In genomic region chr7:117067322-117067721, GRCh38 we compare ENCODE assay signal across 18 cellular contexts.
DNase-seq lines count a peak whose midpoint lies in the region; ATAC-seq, FAIRE-seq and TF ChIP-seq lines count a peak whose summit lies in the region.
"Had no signal": no experiment of that assay in that cellular context is flagged by ENCODE, and none has a peak within 500 bp of the region (broad histone marks: within the 10 kb centered on the region; RNA-seq: fewer than 3 reads in every experiment).

No MANE protein-coding gene starts in this region.

- H2BK15ac ChIP-seq in H9 (ENCODE audit: low read depth, low read length): no peak overlapping the region

- no peak overlapping the region for H3K14ac ChIP-seq in H9 (ENCODE audit: insufficient read depth, low read length)

- no peaks in the 10 kb centered on the region for H3K23me2 ChIP-seq in H9 (ENCODE audit: insufficient read length, low read depth, low read length, poor library complexity, severe bottlenecking)

- no peaks in the 10 kb centered on the region for H3K79me2 ChIP-seq in H9 (ENCODE audit: insufficient read depth, low read length)

- H2BK120ac ChIP-seq in H9 (ENCODE audit: low read depth, low read length, poor library complexity, severe bottlenecking): no peak overlapping the region

- no peak overlapping the region for H3K4ac ChIP-seq in H9 (ENCODE audit: low read depth, low read length)

- CTCF ChIA-PET in WTC11 (lab: Charles Lee): no interaction called here

- TF ChIP-seq CTCF in H9 (conservative IDR thresholded peaks at IDR 0.05) (no peak), WTC11 (IDR thresholded peaks at IDR 0.05) (no peak), endodermal cell (conservative IDR thresholded peaks at IDR 0.05) (no peak), tibial artery (IDR thresholded peaks at IDR 0.05) (no peak), breast epithelium (IDR thresholded peaks at IDR 0.05) (no peak)

- H3K9me3 Mint-ChIP-seq in H9 (no peaks in the 10 kb centered on the region), WTC11 (no peaks in the 10 kb centered on the region), endodermal cell (no peaks in the 10 kb centered on the region)

- WGBS in H9 (ENCODE audit: extremely low coverage, insufficient read length, low lambda C conversion rate): no CpG with 5 or more reads among the region's 1 CpG
- 84% methylated on average over 1 of the region's 1 CpG; no CpG with 5 or more reads in 1 of the 2 experiments for WGBS in endodermal cell (ENCODE audit: insufficient coverage in 1 of 2, insufficient read length in 1 of 2), 2 experiments

- no peak overlapping the region for H4K91ac ChIP-seq in H9 (ENCODE audit: insufficient read length, low read depth, low read length)

- H3K23ac ChIP-seq in H9 (ENCODE audit: insufficient read length, low read depth, low read length): no peak overlapping the region

- H3K56ac ChIP-seq in H9 (ENCODE audit: insufficient read length, low read depth, low read length): no peak overlapping the region

- H3K9me3 ChIP-seq in H9 (ENCODE audit: control insufficient read depth, low read depth, low read length) (no peaks in the 10 kb centered on the region), endodermal cell (ENCODE audit: control insufficient read depth, low read length) (no peaks in the 10 kb centered on the region), tibial artery (no peaks in the 10 kb centered on the region), breast epithelium (no peaks in the 10 kb centered on the region)

- H2BK12ac ChIP-seq in H9 (ENCODE audit: insufficient read length, low read depth, low read length): no peak overlapping the region

- POLR2A ChIA-PET in WTC11 (lab: Charles Lee): no interaction called here

- TF ChIP-seq POLR2A in breast epithelium (IDR thresholded peaks at IDR 0.05) (no peak), GM12891 (IDR thresholded peaks at IDR 0.05; ENCODE audit: low read depth, low read length) (no peak)

- no peak overlapping the region for H4K5ac ChIP-seq in H9 (ENCODE audit: insufficient read length, low read depth, low read length)

- H3T11ph ChIP-seq in H9 (ENCODE audit: low read length): no peak overlapping the region

- no peak overlapping the region for H2AK5ac ChIP-seq in H9 (ENCODE audit: insufficient read length, low read length)

- H3K18ac ChIP-seq in H9 (ENCODE audit: insufficient read length, low read depth, low read length): no peak overlapping the region

- intact Hi-C loops in tibial artery (cut with DNase I; ENCODE audit: low total_unique reads) (no loop called here), breast epithelium (cut with DNase I; ENCODE audit: low total_unique reads) (no loop called here)

- no peak for FAIRE-seq in GM12891 (lab: Jason Lieb, UNC)
- FAIRE-seq: HepG2 had no signal

- no peak for DNase-seq in H9
- no peak for DNase-seq in WTC11 (ENCODE audit: low spot score)
- no peak for DNase-seq in endodermal cell
- DNase-seq in tibial artery: no peak
- no peak for DNase-seq in breast epithelium (ENCODE audit: low spot score in 2 of 2)
- no peak for DNase-seq in GM12891 (ENCODE audit: insufficient read length, low spot score)
- no peak for DNase-seq in KBM-7
- DNase-seq: ACHN; CD4-positive, CD25-positive, alpha-beta regulatory T cell; EL; Karpas-422; NCI-H1092 treated with DMSO at 0.1 percent for 48 hours; NCI-H1694 treated with DMSO at 0.1 percent for 48 hours; NCI-H2107; NCI-H226; NCI-H524 treated with DMSO at 0.1 percent for 48 hours had no signal

- peak overlapping the region in 2 of 3 experiments; percentile 3 to 8; a peak in 2 of 7 replicates for H3K27ac Mint-ChIP-seq in H9
- H3K27ac Mint-ChIP-seq in WTC11: peak overlapping the region; percentile 15; the same call in 1 of the 2 replicates
- peak overlapping the region; percentile 22 for H3K27ac Mint-ChIP-seq in endodermal cell

- H2AFZ ChIP-seq in H9 (ENCODE audit: low read length): no peak overlapping the region

- H2BK5ac ChIP-seq in H9 (ENCODE audit: insufficient read length, low read length): no peak overlapping the region

- no peak overlapping the region for H4K8ac ChIP-seq in H9 (replicated peaks; ENCODE audit: insufficient read length, low read depth, low read length)

- H3K4me1 Mint-ChIP-seq in H9 (peaks cover 13 to 24% of the 10 kb centered on the region in 2 experiments), WTC11 (peaks cover 29% of the 10 kb centered on the region), endodermal cell (peaks cover 37% of the 10 kb centered on the region)

- no peak overlapping the region for H3K4me3 Mint-ChIP-seq in H9
- no peak overlapping the region for H3K4me3 Mint-ChIP-seq in WTC11
- H3K4me3 Mint-ChIP-seq in endodermal cell: no peak overlapping the region
- H3K4me3 Mint-ChIP-seq: CD4-positive, CD25-positive, alpha-beta regulatory T cell had no signal

- ATAC-seq in WTC11: no peak
- ATAC-seq: HepG2, Panc1 had no signal

- H3K4me2 ChIP-seq in H9 (ENCODE audit: insufficient read depth, insufficient read length, low read length): no peak overlapping the region

- no peaks in the 10 kb centered on the region for H3K27me3 ChIP-seq in H9 (ENCODE audit: insufficient read depth, low read length)
- peaks cover 28% of the 10 kb centered on the region for H3K27me3 ChIP-seq in endodermal cell (ENCODE audit: control insufficient read depth, insufficient read depth, low read length, poor library complexity, severe bottlenecking)
- H3K27me3 ChIP-seq in tibial artery: no peaks in the 10 kb centered on the region
- H3K27me3 ChIP-seq in breast epithelium: no peaks in the 10 kb centered on the region

- in situ Hi-C loops in KBM-7 (cut with MboI; ENCODE audit: low pct_unique_long_range_greater_than_20kb, low sequenced_read_pairs): no loop called here

- H3K36me3 Mint-ChIP-seq in H9 (ENCODE audit: insufficient read depth in 1 of 3, low read depth in 3 of 3) (no peaks in the 10 kb centered on the region), WTC11 (no peaks in the 10 kb centered on the region), endodermal cell (ENCODE audit: low read depth) (no peaks in the 10 kb centered on the region)
- H3K36me3 Mint-ChIP-seq: CD4-positive, CD25-positive, alpha-beta regulatory T cell had no signal

- peaks cover 4% of the 10 kb centered on the region; the same call in 1 of the 2 replicates for H3K4me1 ChIP-seq in H9 (ENCODE audit: insufficient read depth, low read length)
- peaks cover 10% of the 10 kb centered on the region for H3K4me1 ChIP-seq in endodermal cell (ENCODE audit: control insufficient read depth, insufficient read depth, low read length)
- peaks cover 0 to 80% (median 29%) of the 10 kb centered on the region in 4 donors for H3K4me1 ChIP-seq in tibial artery
- H3K4me1 ChIP-seq in breast epithelium: no peaks in the 10 kb centered on the region

- H3K27ac ChIP-seq in H9 (ENCODE audit: insufficient read length, low read depth, low read length) (no peak overlapping the region), endodermal cell (ENCODE audit: low read depth, low read length) (no peak overlapping the region), tibial artery (peak overlapping the region; percentile 42 to 53), breast epithelium (no peak overlapping the region)

- H3K9ac ChIP-seq in H9 (ENCODE audit: extremely low read depth, insufficient read length, low read length): no peak overlapping the region
- no peak overlapping the region for H3K9ac ChIP-seq in endodermal cell (ENCODE audit: extremely low read depth, low read length, poor library complexity, severe bottlenecking)

- H3K36me3 ChIP-seq in endodermal cell (ENCODE audit: control insufficient read depth, insufficient read depth, low read length) (no peaks in the 10 kb centered on the region), tibial artery (no peaks in the 10 kb centered on the region), breast epithelium (no peaks in the 10 kb centered on the region)

- no peaks in the 10 kb centered on the region for H4K20me1 ChIP-seq in H9 (ENCODE audit: control insufficient read depth, insufficient read depth, insufficient read length)

- H3K4me3 ChIP-seq in endodermal cell (ENCODE audit: low read length) (no peak overlapping the region), tibial artery (no peak overlapping the region), breast epithelium (no peak overlapping the region)

- H3K79me1 ChIP-seq in H9 (ENCODE audit: insufficient read depth, low read depth, low read length, poor library complexity, severe bottlenecking): no peaks in the 10 kb centered on the region

- H3K27me3 Mint-ChIP-seq in H9 (ENCODE audit: low read depth) (no peaks in the 10 kb centered on the region), WTC11 (ENCODE audit: low read depth) (no peaks in the 10 kb centered on the region), endodermal cell (ENCODE audit: insufficient read depth) (no peaks in the 10 kb centered on the region)
- H3K27me3 Mint-ChIP-seq: CD4-positive, CD25-positive, alpha-beta regulatory T cell had no signal

- H2BK20ac ChIP-seq in H9 (ENCODE audit: low read depth, low read length, poor library complexity, severe bottlenecking): no peak overlapping the region

TF ChIP-seq in WTC11, 78 proteins besides CTCF, POLR2A, EP300 and RAD21 (continues in another document):
- TF ChIP-seq ZNF317 (CRISPR knock-in tag; IDR thresholded peaks at IDR 0.05; ENCODE audit: borderline replicate concordance, low read depth) (no peak), ZMAT4 (CRISPR knock-in tag; IDR thresholded peaks at IDR 0.05) (no peak), SOX15 (CRISPR knock-in tag; IDR thresholded peaks at IDR 0.05) (no peak)

TF ChIP-seq in GM12891, 5 proteins besides CTCF, POLR2A, EP300 and RAD21:
- no peak for TF ChIP-seq POLR2AphosphoS5 (IDR thresholded peaks at IDR 0.05; ENCODE audit: low read depth, low read length)
- TF ChIP-seq TAF1 (IDR thresholded peaks at IDR 0.05; ENCODE audit: low read depth, low read length): no peak
- no peak for TF ChIP-seq PAX5 (IDR thresholded peaks at IDR 0.05; ENCODE audit: insufficient read depth, low read length, severe bottlenecking)
- TF ChIP-seq POU2F2 (IDR thresholded peaks at IDR 0.05; ENCODE audit: low read depth, low read length): no peak
- TF ChIP-seq SPI1 (IDR thresholded peaks at IDR 0.05; ENCODE audit: low read depth, low read length): no peak

Comparison
In these comparisons a context has a peak if more than half of its experiments do, and no peak if none do; other contexts are left out.
1. H3K27ac ChIP-seq: peak in tibial artery (2 of 2); none in H9 (single experiment), endodermal cell (single experiment) and breast epithelium (0 of 2).
2. Peak in every context shown above with its lines, with median percentiles within 50 percentile points of each other: H3K27ac Mint-ChIP-seq.